10 cellular contexts compared by ENCODE assay signal in the genomic region with DNA sequence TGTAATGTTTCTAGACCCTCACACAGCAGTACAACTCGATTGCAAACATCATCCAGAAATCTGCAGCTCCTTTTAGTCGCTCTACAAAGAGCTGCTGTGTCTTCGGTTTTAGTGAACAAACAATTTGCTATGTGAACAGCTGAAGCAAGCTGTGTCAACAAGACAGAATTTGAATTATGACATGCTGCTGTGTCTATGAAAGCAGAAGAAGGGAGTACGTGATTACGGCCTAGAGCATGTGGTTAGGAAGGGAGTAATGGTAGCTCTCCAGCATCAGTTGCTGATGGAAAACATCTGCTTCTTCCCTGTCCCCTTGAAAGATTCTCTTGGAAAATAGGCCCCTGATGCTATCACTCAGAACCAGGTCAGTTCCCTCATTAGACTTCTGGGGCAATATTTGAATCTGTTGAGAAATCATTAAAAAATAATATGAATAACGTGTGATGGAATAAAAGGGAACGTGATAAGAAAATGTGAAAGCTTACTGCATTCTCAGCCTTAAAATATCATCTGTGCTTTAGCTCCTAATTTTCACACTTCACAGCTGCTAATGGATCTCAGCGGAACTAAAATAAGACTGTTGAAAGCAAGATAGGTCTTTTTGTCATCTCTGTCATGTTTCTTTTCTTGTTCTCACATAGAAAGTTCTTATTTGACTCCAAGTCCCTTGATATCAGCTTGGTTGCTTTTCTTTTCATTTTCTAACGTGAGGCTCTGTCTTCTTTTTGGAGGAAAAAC.
A peak's percentile ranks its signal among the peaks of the same experiment; 100 is the strongest.
DNase-seq lines count a peak whose midpoint lies in the region; ATAC-seq, FAIRE-seq and TF ChIP-seq lines count a peak whose summit lies in the region.
"Had no signal": no experiment of that assay in that cellular context is flagged by ENCODE, and none has a peak within 500 bp of the region (broad histone marks: within the 10 kb centered on the region; RNA-seq: fewer than 3 reads in every experiment).

No MANE protein-coding gene starts in this region.

- peak overlapping the region; percentile 78 for H3K27ac Mint-ChIP-seq in mesothelial cell of epicardium
- no peak overlapping the region for H3K27ac Mint-ChIP-seq in natural killer cell

- no peak for TF ChIP-seq CTCF in bronchial epithelial cell (IDR thresholded peaks at IDR 0.05; ENCODE audit: insufficient read depth, low read length, severe bottlenecking)
- TF ChIP-seq CTCF in mesothelial cell of epicardium (IDR thresholded peaks at IDR 0.05; ENCODE audit: unreplicated experiment): no peak
- TF ChIP-seq CTCF in natural killer cell (IDR thresholded peaks at IDR 0.05): no peak

- H3K9me3 Mint-ChIP-seq in mesothelial cell of epicardium (peaks cover 22% of the 10 kb centered on the region), natural killer cell (peaks cover 7 to 15% of the 10 kb centered on the region in 2 donors)

- H3K4me3 Mint-ChIP-seq in mesothelial cell of epicardium: no peak overlapping the region
- H3K4me3 Mint-ChIP-seq in natural killer cell: no peak overlapping the region

- H3K36me3 ChIP-seq in bronchial epithelial cell (ENCODE audit: control insufficient read depth, insufficient read depth, low read length): no peaks in the 10 kb centered on the region
- H3K36me3 ChIP-seq: BE2C, uterus had no signal

- H3K27me3 Mint-ChIP-seq in mesothelial cell of epicardium (ENCODE audit: low read depth) (no peaks in the 10 kb centered on the region), natural killer cell (ENCODE audit: low read depth in 2 of 2) (no peaks in the 10 kb centered on the region)

- FAIRE-seq in bronchial epithelial cell (lab: Jason Lieb, UNC): peak; percentile 84

- DNase-seq in COR-L47 (lab: John Stamatoyannopoulos, UW) (peak; percentile 53), NCI-H146 treated with DMSO at 0.1 percent for 48 hours (lab: John Stamatoyannopoulos, UW; ENCODE audit: unreplicated experiment) (peak; percentile 91), bronchial epithelial cell (ENCODE audit: low read depth) (no peak), mesothelial cell of epicardium (ENCODE audit: low spot score in 2 of 2, unreplicated experiment in 2 of 2) (no peak), natural killer cell (no peak)
- no peak for DNase-seq in activated CD4-positive, alpha-beta T cell treated with anti-CD3 and anti-CD28 coated beads, Interleukin-2, amount 50 U/mL, for 4 hours
- DNase-seq: BE2C had no signal

- no peaks in the 10 kb centered on the region for H3K27me3 ChIP-seq in bronchial epithelial cell (ENCODE audit: control insufficient read depth, insufficient read depth, low read length)
- H3K27me3 ChIP-seq: BE2C, uterus had no signal

- no peak for ATAC-seq in GM18519 (IDR thresholded peaks at IDR 0.05; ENCODE audit: low FRiP score, unreplicated experiment)
- ATAC-seq in natural killer cell: no peak
- no peak for ATAC-seq in HG02798 (IDR thresholded peaks at IDR 0.05; ENCODE audit: poor library complexity, unreplicated experiment)

- peaks cover 8% of the 10 kb centered on the region for H3K36me3 Mint-ChIP-seq in mesothelial cell of epicardium
- H3K36me3 Mint-ChIP-seq in natural killer cell: no peaks in the 10 kb centered on the region

- no peak overlapping the region for H3K4me3 ChIP-seq in bronchial epithelial cell (ENCODE audit: low read depth, low read length)
- H3K4me3 ChIP-seq: uterus had no signal

- intact Hi-C loops in natural killer cell (cut with micrococcal nuclease): no loop called here

- peaks cover 30% of the 10 kb centered on the region for H3K4me1 Mint-ChIP-seq in mesothelial cell of epicardium
- H3K4me1 Mint-ChIP-seq in natural killer cell: no peaks in the 10 kb centered on the region

Comparison
In these comparisons a context has a peak if more than half of its experiments do, and no peak if none do; other contexts are left out.
1. DNase-seq: peak in COR-L47 (single experiment) and NCI-H146 treated with DMSO at 0.1 percent for 48 hours (single experiment); none in bronchial epithelial cell (single experiment), mesothelial cell of epicardium (0 of 2), natural killer cell (single experiment) and activated CD4-positive, alpha-beta T cell treated with anti-CD3 and anti-CD28 coated beads, Interleukin-2, amount 50 U/mL, for 4 hours (0 of 2).